In the genomic region with DNA sequence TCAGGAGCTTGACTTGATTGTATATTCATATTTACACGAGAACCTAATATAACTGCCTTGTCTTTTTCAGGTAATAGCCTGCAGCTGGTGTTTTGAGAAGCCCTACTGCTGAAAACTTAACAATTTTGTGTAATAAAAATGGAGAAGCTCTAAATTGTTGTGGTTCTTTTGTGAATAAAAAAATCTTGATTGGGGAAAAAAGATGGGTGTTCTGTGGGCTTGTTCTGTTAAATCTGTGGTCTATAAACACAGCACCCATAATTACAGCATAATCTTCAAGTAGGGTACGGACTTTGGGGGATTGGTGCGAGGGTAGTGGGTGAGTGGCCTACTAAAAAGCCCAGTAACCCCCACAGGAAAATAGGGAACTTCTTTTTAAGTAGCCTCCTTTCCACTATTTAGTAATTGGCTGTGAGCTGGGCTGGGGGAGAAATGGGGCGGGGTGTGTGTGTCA, we compare ENCODE assay signal across 8 cellular contexts. TPM values are rescaled to one million over a fixed set of nuclear protein-coding genes. Genes with fewer than 3 reads are reported as not detected.
DNase-seq lines count a peak whose midpoint lies in the region; ATAC-seq lines count a peak whose summit lies in the region.

No MANE protein-coding gene starts in this region.

- no peak for ATAC-seq in HG03521 (IDR thresholded peaks at IDR 0.05; ENCODE audit: unreplicated experiment)

- H3K4me1 Mint-ChIP-seq in activated T-helper 2 cell treated with anti-CD3 and anti-CD28 coated beads, Interferon-gamma antibody, Interleukin-2, Interleukin-4, amounts not matched to agents 10 μg/mL and 5 μg/mL and 100 μg/mL, durations not matched to agents 14 hours and 24 hours and 36 hours (ENCODE audit: low read depth), result peaks cover 43% of the 10 kb centered on the region

- peaks cover 51% of the 10 kb centered on the region for H3K36me3 ChIP-seq in ACC112 (ENCODE audit: insufficient read depth, low read length)
- peaks cover 51% of the 10 kb centered on the region for H3K36me3 ChIP-seq in HAP-1 (replicated peaks)

- H3K36me3 Mint-ChIP-seq in activated T-helper 2 cell treated with anti-CD3 and anti-CD28 coated beads, Interferon-gamma antibody, Interleukin-2, Interleukin-4, amounts not matched to agents 10 μg/mL and 5 μg/mL and 100 μg/mL, durations not matched to agents 14 hours and 24 hours and 36 hours (ENCODE audit: low read depth), result no peaks in the 10 kb centered on the region

- peak overlapping the region; percentile 59 for H3K27ac Mint-ChIP-seq in activated T-helper 2 cell treated with anti-CD3 and anti-CD28 coated beads, Interferon-gamma antibody, Interleukin-2, Interleukin-4, amounts not matched to agents 10 μg/mL and 5 μg/mL and 100 μg/mL, durations not matched to agents 14 hours and 24 hours and 36 hours

- H3K4me1 ChIP-seq in ACC112 (ENCODE audit: control insufficient read depth, insufficient read depth, low read length, unreplicated experiment) (peaks cover 3% of the 10 kb centered on the region), HAP-1 (peaks cover 16% of the 10 kb centered on the region)

- peak overlapping the region; percentile 98 for H3K4me3 ChIP-seq in ACC112 (ENCODE audit: low read depth, low read length)
- H3K4me3 ChIP-seq in HAP-1, result peak overlapping the region; percentile 60

- no peaks in the 10 kb centered on the region for H3K9me3 Mint-ChIP-seq in activated T-helper 2 cell treated with anti-CD3 and anti-CD28 coated beads, Interferon-gamma antibody, Interleukin-2, Interleukin-4, amounts not matched to agents 10 μg/mL and 5 μg/mL and 100 μg/mL, durations not matched to agents 14 hours and 24 hours and 36 hours

- in situ Hi-C loops in HAP-1 (cut with MboI; ENCODE audit: low sequenced_read_pairs), result loop anchor here (5.0 kb wide), 2 partner anchors 89 to 139 kb away; no protein-coding TSS in a partner anchor

- peaks cover 52% of the 10 kb centered on the region for H3K79me2 ChIP-seq in ACC112 (ENCODE audit: control insufficient read depth, insufficient read depth, low read length, unreplicated experiment)

- H3K27me3 ChIP-seq in ACC112 (ENCODE audit: insufficient read depth, low read length) (no peaks in the 10 kb centered on the region), HAP-1 (ENCODE audit: low read depth) (no peaks in the 10 kb centered on the region)

- H3K9me3 ChIP-seq in HAP-1, result no peaks in the 10 kb centered on the region

- H3K27me3 Mint-ChIP-seq in activated T-helper 2 cell treated with anti-CD3 and anti-CD28 coated beads, Interferon-gamma antibody, Interleukin-2, Interleukin-4, amounts not matched to agents 10 μg/mL and 5 μg/mL and 100 μg/mL, durations not matched to agents 14 hours and 24 hours and 36 hours (ENCODE audit: low read depth), result no peaks in the 10 kb centered on the region

- DNase-seq in HAP-1 (ENCODE audit: low spot score in 2 of 2) (no peak), medulla oblongata (ENCODE audit: extremely low spot score) (peak; percentile 91), DMS153 (lab: John Stamatoyannopoulos, UW) (no peak), HuH-7.5 (ENCODE audit: low spot score) (no peak)
- no peak for DNase-seq in activated T-helper 2 cell treated with anti-CD3 and anti-CD28 coated beads, Interferon-gamma antibody, Interleukin-2, Interleukin-4, amounts not matched to agents 10 μg/mL and 5 μg/mL and 100 μg/mL, durations not matched to agents 14 hours and 24 hours and 36 hours (ENCODE audit: low spot score)
- no peak for DNase-seq in activated CD4-positive, CD25-positive, alpha-beta regulatory T cell treated with anti-CD3 and anti-CD28 coated beads, Interleukin-2, amount 50 U/mL, for 72 hours

- H2AFZ ChIP-seq in ACC112 (ENCODE audit: low read length, unreplicated experiment), result no peak overlapping the region

- H3K27ac ChIP-seq in ACC112 (ENCODE audit: low read depth, low read length), result peak overlapping the region; percentile 99

- H3K4me3 Mint-ChIP-seq in activated T-helper 2 cell treated with anti-CD3 and anti-CD28 coated beads, Interferon-gamma antibody, Interleukin-2, Interleukin-4, amounts not matched to agents 10 μg/mL and 5 μg/mL and 100 μg/mL, durations not matched to agents 14 hours and 24 hours and 36 hours (ENCODE audit: low read depth), result no peak overlapping the region

- intact Hi-C loops in activated T-helper 2 cell treated with anti-CD3 and anti-CD28 coated beads, Interferon-gamma antibody, Interleukin-2, Interleukin-4, amounts not matched to agents 10 μg/mL and 5 μg/mL and 100 μg/mL, durations not matched to agents 14 hours and 24 hours and 36 hours (cut with micrococcal nuclease), result no loop called here

RNA-seq across cellular contexts. Expression of gene MALAT1, which starts 7.5 kb away (rescaled TPM):
- 4,338 and 4,347 TPM in 2 replicates for total RNA-seq in activated T-helper 2 cell treated with anti-CD3 and anti-CD28 coated beads, Interferon-gamma antibody, Interleukin-2, Interleukin-4, amounts not matched to agents 10 μg/mL and 5 μg/mL and 100 μg/mL, durations not matched to agents 14 hours and 24 hours and 36 hours

RNA-seq across cellular contexts. Expression of gene SCYL1, which starts 18.5 kb away (rescaled TPM):
- total RNA-seq in activated T-helper 2 cell treated with anti-CD3 and anti-CD28 coated beads, Interferon-gamma antibody, Interleukin-2, Interleukin-4, amounts not matched to agents 10 μg/mL and 5 μg/mL and 100 μg/mL, durations not matched to agents 14 hours and 24 hours and 36 hours, result 94.4 and 95.8 TPM in 2 replicates

RNA-seq across cellular contexts. Expression of gene LTBP3, which starts 51.8 kb away (rescaled TPM):
- 85.3 and 86.4 TPM in 2 replicates for total RNA-seq in activated T-helper 2 cell treated with anti-CD3 and anti-CD28 coated beads, Interferon-gamma antibody, Interleukin-2, Interleukin-4, amounts not matched to agents 10 μg/mL and 5 μg/mL and 100 μg/mL, durations not matched to agents 14 hours and 24 hours and 36 hours
